ENCODE assay signal across 1 cellular context in genomic region chr20:63741354-63741675, GRCh38.
TF ChIP-seq lines count a peak whose summit lies in the region.

No MANE protein-coding gene starts in this region.

TF ChIP-seq in HepG2, 621 proteins besides CTCF, POLR2A, EP300 and RAD21 (continued from another document and continues in another):
- TF ChIP-seq ZBTB2 (CRISPR knock-in tag; IDR thresholded peaks at IDR 0.05; ENCODE audit: low read depth) (no peak), ETV6 (CRISPR knock-in tag; conservative IDR thresholded peaks at IDR 0.05) (no peak), ZSCAN21 (CRISPR knock-in tag; IDR thresholded peaks at IDR 0.05; ENCODE audit: borderline replicate concordance) (peak; percentile 10; the same call in 1 of the 2 replicates), ZHX2 (IDR thresholded peaks at IDR 0.05; ENCODE audit: low read depth) (no peak), ZHX2 (CRISPR knock-in tag; IDR thresholded peaks at IDR 0.05; ENCODE audit: borderline replicate concordance) (no peak), E2F5 (CRISPR knock-in tag; conservative IDR thresholded peaks at IDR 0.05) (no peak), ZZZ3 (CRISPR knock-in tag; IDR thresholded peaks at IDR 0.05; ENCODE audit: borderline replicate concordance) (0 out of 2 replicates have a peak, but pooled peaks have one; percentile 11), FOXC1 (CRISPR knock-in tag; IDR thresholded peaks at IDR 0.05; ENCODE audit: borderline replicate concordance) (peak; percentile 53; the same call in 1 of the 2 replicates), ZBTB4 (CRISPR knock-in tag; IDR thresholded peaks at IDR 0.05; ENCODE audit: borderline replicate concordance) (no peak), MATR3 (CRISPR knock-in tag; IDR thresholded peaks at IDR 0.05) (no peak), NFAT5 (CRISPR knock-in tag; IDR thresholded peaks at IDR 0.05) (no peak), ZNF350 (CRISPR knock-in tag; IDR thresholded peaks at IDR 0.05; ENCODE audit: borderline replicate concordance, low read depth) (no peak; the same call in 1 of the 2 replicates), KDM1A (CRISPR knock-in tag; IDR thresholded peaks at IDR 0.05) (no peak), ZNF383 (CRISPR knock-in tag; IDR thresholded peaks at IDR 0.05; ENCODE audit: borderline replicate concordance) (no peak), MXI1 (IDR thresholded peaks at IDR 0.05; ENCODE audit: borderline replicate concordance, low read depth, low read length) (no peak), ZNF430 (CRISPR knock-in tag; IDR thresholded peaks at IDR 0.05) (no peak), ZNF761 (CRISPR knock-in tag; conservative IDR thresholded peaks at IDR 0.05) (no peak), PRPF4 (IDR thresholded peaks at IDR 0.05; ENCODE audit: low read depth, low read length, poor library complexity, severe bottlenecking) (no peak), ZNF576 (CRISPR knock-in tag; IDR thresholded peaks at IDR 0.05) (no peak), NRL (CRISPR knock-in tag; IDR thresholded peaks at IDR 0.05; ENCODE audit: borderline replicate concordance) (0 out of 2 replicates have a peak, but pooled peaks have one; percentile 1), CBX2 (IDR thresholded peaks at IDR 0.05; ENCODE audit: low read depth, low read length) (no peak), CBX2 (CRISPR knock-in tag; IDR thresholded peaks at IDR 0.05; ENCODE audit: low read depth) (no peak), EEA1 (CRISPR knock-in tag; IDR thresholded peaks at IDR 0.05; ENCODE audit: borderline replicate concordance) (no peak), THAP8 (CRISPR knock-in tag; IDR thresholded peaks at IDR 0.05; ENCODE audit: borderline replicate concordance) (no peak), ZBTB25 (CRISPR knock-in tag; IDR thresholded peaks at IDR 0.05) (no peak), PRDM4 (CRISPR knock-in tag; IDR thresholded peaks at IDR 0.05; ENCODE audit: borderline replicate concordance) (no peak), ZFP36L2 (CRISPR knock-in tag; IDR thresholded peaks at IDR 0.05) (no peak), ZBTB21 (CRISPR knock-in tag; IDR thresholded peaks at IDR 0.05) (no peak; the same call in 1 of the 2 replicates), FOSL1 (CRISPR knock-in tag; IDR thresholded peaks at IDR 0.05; ENCODE audit: borderline replicate concordance) (no peak), ZNF260 (CRISPR knock-in tag; IDR thresholded peaks at IDR 0.05; ENCODE audit: borderline replicate concordance, low read depth) (no peak), CHCHD3 (CRISPR knock-in tag; IDR thresholded peaks at IDR 0.05) (0 out of 2 replicates have a peak, but pooled peaks have one; percentile 74), GABPB1 (CRISPR knock-in tag; IDR thresholded peaks at IDR 0.05) (no peak), CC2D1A (CRISPR knock-in tag; IDR thresholded peaks at IDR 0.05) (0 out of 2 replicates have a peak, but pooled peaks have one; percentile 91)
